In genomic region chr10:69103784-69104183, GRCh38 we compare ENCODE assay signal across 1 cellular context.
TF ChIP-seq lines count a peak whose summit lies in the region.

No MANE protein-coding gene starts in this region.

TF ChIP-seq in endothelial cell of umbilical vein, 7 proteins besides CTCF, POLR2A, EP300 and RAD21:
- TF ChIP-seq MYC (IDR thresholded peaks at IDR 0.05; ENCODE audit: low read depth, low read length) (no peak), JUN (IDR thresholded peaks at IDR 0.05; ENCODE audit: borderline replicate concordance, insufficient read depth, insufficient read length, low read depth) (no peak), EZH2 (IDR thresholded peaks at IDR 0.05; ENCODE audit: borderline replicate concordance, low read depth, low read length, severe bottlenecking) (no peak), POLR2AphosphoS5 (IDR thresholded peaks at IDR 0.05; ENCODE audit: insufficient read depth, low read depth, low read length) (no peak)
